24 cellular contexts compared by ENCODE assay signal in the genomic region with DNA sequence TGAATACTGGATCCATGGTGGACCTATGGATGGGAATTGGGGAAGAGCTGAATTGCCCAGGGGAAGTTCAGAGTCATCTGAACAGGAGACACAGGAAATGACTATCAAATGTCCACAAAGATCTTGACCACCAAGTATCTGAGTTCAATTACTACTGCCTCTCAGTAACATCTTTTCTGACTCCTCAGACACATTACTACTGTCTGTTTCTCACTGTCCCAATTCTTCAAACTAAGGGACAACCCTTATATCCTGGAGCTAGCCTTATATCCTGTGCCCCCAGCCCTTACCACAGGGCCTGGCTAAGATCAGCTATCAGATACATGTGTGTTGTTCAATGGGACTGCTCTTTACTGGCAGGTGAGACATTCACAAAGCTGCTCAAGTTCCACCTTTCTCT.
"Had no signal": no experiment of that assay in that cellular context is flagged by ENCODE, and none has a peak within 500 bp of the region (broad histone marks: within the 10 kb centered on the region; RNA-seq: fewer than 3 reads in every experiment).

No MANE protein-coding gene starts in this region.

- H3K4me3 Mint-ChIP-seq: endodermal cell; naive B cell; nephron; stimulated activated effector memory CD8-positive, alpha-beta T cell treated with anti-CD3 and anti-CD28 coated beads, Interleukin-12 subunit alpha, Interleukin-12 subunit beta, amount 100 ng/mL, for 72 hours had no signal

- H3K9me3 ChIP-seq: left ventricle myocardium inferior, lower lobe of right lung, pancreas, right lobe of liver, testis, transverse colon had no signal

- H3K27ac Mint-ChIP-seq: endodermal cell; naive B cell; nephron; progenitor cell of endocrine pancreas; stimulated activated effector memory CD8-positive, alpha-beta T cell treated with anti-CD3 and anti-CD28 coated beads, Interleukin-12 subunit alpha, Interleukin-12 subunit beta, amount 100 ng/mL, for 72 hours had no signal

- FAIRE-seq: endothelial cell of umbilical vein, kidney, pancreas had no signal

- H3K4me1 Mint-ChIP-seq: endodermal cell, naive B cell, nephron had no signal

- H3K4me3 ChIP-seq: coronary artery, hepatocyte, left ventricle myocardium inferior, lower lobe of right lung, pancreas, right lobe of liver, testis, transverse colon had no signal

- H3K36me3 ChIP-seq: left ventricle myocardium inferior, lower lobe of right lung, pancreas, right lobe of liver, transverse colon had no signal

- H3K36me3 Mint-ChIP-seq: naive B cell had no signal

- H3K27me3 ChIP-seq: hepatocyte, pancreas, right lobe of liver, testis, transverse colon had no signal

- ATAC-seq: foreskin keratinocyte; left cardiac atrium; lower lobe of right lung; pancreas; right lobe of liver; stimulated activated effector memory CD8-positive, alpha-beta T cell treated with anti-CD3 and anti-CD28 coated beads, Interleukin-12 subunit alpha, Interleukin-12 subunit beta, amount 100 ng/mL, for 72 hours; stimulated activated naive CD8-positive, alpha-beta T cell treated with anti-CD3 and anti-CD28 coated beads, Interleukin-15, Interleukin-2, amounts not matched to agents 100 U/mL and 50 U/mL, for 24 hours had no signal

- DNase-seq: effector CD4-positive, alpha-beta T cell; endodermal cell; erythroblast; foreskin keratinocyte; kidney; left cardiac atrium; left ventricle myocardium inferior; lower lobe of right lung; mesenchymal stem cell; naive B cell; occipital lobe; pancreas; right lobe of liver; stimulated activated CD4-positive, alpha-beta T cell treated with anti-CD3 and anti-CD28 coated beads, Interleukin-4, amount 100 ng/mL, for 1 hour; stimulated activated CD8-positive, alpha-beta memory T cell treated with anti-CD3 and anti-CD28 coated beads, Interleukin-4, amount 100 ng/mL, for 48 hours; stimulated activated naive CD8-positive, alpha-beta T cell treated with anti-CD3 and anti-CD28 coated beads, Interleukin-15, Interleukin-2, amounts not matched to agents 100 U/mL and 50 U/mL, for 24 hours; testis; transverse colon had no signal

- H3K4me1 ChIP-seq: foreskin keratinocyte, left ventricle myocardium inferior, lower lobe of right lung, pancreas, testis had no signal

- H3K27ac ChIP-seq: coronary artery, foreskin keratinocyte, hepatocyte, left ventricle myocardium inferior, lower lobe of right lung, pancreas, right lobe of liver, testis, transverse colon had no signal

- H3K9me3 Mint-ChIP-seq: nephron; stimulated activated effector memory CD8-positive, alpha-beta T cell treated with anti-CD3 and anti-CD28 coated beads, Interleukin-12 subunit alpha, Interleukin-12 subunit beta, amount 100 ng/mL, for 72 hours had no signal
